ENCODE assay signal across 14 cellular contexts in the genomic region with DNA sequence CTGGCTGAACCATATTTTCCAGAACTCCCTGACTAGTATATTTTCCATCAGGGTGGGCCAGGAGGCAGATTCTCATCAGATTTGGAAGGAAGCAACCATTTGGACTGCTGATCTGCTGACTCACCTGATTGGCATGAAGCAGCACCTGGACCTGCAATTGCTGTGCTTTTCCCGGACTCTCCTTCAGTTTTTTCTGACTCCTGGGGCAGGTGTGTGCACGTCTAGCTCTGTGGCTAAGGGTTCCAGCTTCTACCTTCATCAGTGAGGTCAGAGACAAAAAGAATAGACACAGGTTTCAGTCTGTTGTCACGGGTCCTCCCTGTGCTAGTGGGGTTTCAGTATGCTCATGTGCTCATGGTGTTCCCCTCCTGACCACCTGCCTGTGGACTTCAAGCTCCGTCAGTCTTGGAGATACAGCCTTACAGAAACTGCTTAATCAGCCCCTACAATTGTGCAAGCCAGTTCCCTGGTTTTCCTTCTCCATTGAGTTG. TPM values are rescaled to one million over a fixed set of nuclear protein-coding genes. Genes with fewer than 3 reads are reported as not detected.
DNase-seq lines count a peak whose midpoint lies in the region; ATAC-seq and TF ChIP-seq lines count a peak whose summit lies in the region.
"Had no signal": no experiment of that assay in that cellular context is flagged by ENCODE, and none has a peak within 500 bp of the region (broad histone marks: within the 10 kb centered on the region; RNA-seq: fewer than 3 reads in every experiment).

No MANE protein-coding gene starts in this region.

- H3K27me3 ChIP-seq in Karpas-422 (ENCODE audit: low read length) (no peaks in the 10 kb centered on the region), stomach (no peaks in the 10 kb centered on the region)
- H3K27me3 ChIP-seq: spleen had no signal

- H3K9me3 ChIP-seq in Karpas-422 (ENCODE audit: low read length) (no peaks in the 10 kb centered on the region), stomach (no peaks in the 10 kb centered on the region)
- H3K9me3 ChIP-seq: spleen had no signal

- TF ChIP-seq EP300 in stomach (IDR thresholded peaks at IDR 0.05): no peak

- TF ChIP-seq CTCF in GM20000 (IDR thresholded peaks at IDR 0.05; ENCODE audit: extremely low read depth, missing control alignments) (no peak), stomach (IDR thresholded peaks at IDR 0.05) (no peak)

- H3K79me2 ChIP-seq in Karpas-422 (ENCODE audit: low read length): peaks cover 6% of the 10 kb centered on the region; the same call in 1 of the 2 replicates

- H3K4me2 ChIP-seq in Karpas-422 (ENCODE audit: low read depth, low read length, poor library complexity, severe bottlenecking): no peak overlapping the region

- peak overlapping the region; percentile 94 for H3K27ac ChIP-seq in Karpas-422 (ENCODE audit: low read length)
- H3K27ac ChIP-seq in epithelial cell of prostate: peak overlapping the region; percentile 87
- peak overlapping the region in 2 of 5 donors; percentile 16 to 52 for H3K27ac ChIP-seq in stomach

- H3K9ac ChIP-seq in Karpas-422 (ENCODE audit: low read length): no peak overlapping the region

- no peak overlapping the region for H2AFZ ChIP-seq in Karpas-422 (ENCODE audit: low read length)

- H3K4me1 ChIP-seq in Karpas-422 (ENCODE audit: low read length) (peaks cover 61% of the 10 kb centered on the region), stomach (peaks cover 20 to 45% (median 34%) of the 10 kb centered on the region in 4 donors)

- H3K4me3 ChIP-seq in Karpas-422 (ENCODE audit: low read length) (no peak overlapping the region), stomach (no peak overlapping the region)
- H3K4me3 ChIP-seq: spleen had no signal

- 46 to 58% (median 53%) methylated on average over 4 of the region's 4 CpGs for WGBS in stomach, 5 donors

- ATAC-seq in HG02588 (IDR thresholded peaks at IDR 0.05; ENCODE audit: unreplicated experiment): no peak

- no peaks in the 10 kb centered on the region for H3K9me2 ChIP-seq in Karpas-422 (replicated peaks; ENCODE audit: insufficient read depth, low read length)

- DNase-seq in AG20443 (ENCODE audit: low spot score): peak; percentile 1
- DNase-seq in GM20000 (ENCODE audit: low spot score): peak; percentile 72
- DNase-seq in Karpas-422: no peak
- DNase-seq in epithelial cell of prostate (ENCODE audit: low read depth, low spot score): peak; percentile 96
- DNase-seq in stomach: no peak
- no peak for DNase-seq in HK-2 (ENCODE audit: unreplicated experiment)
- DNase-seq in 8988T: no peak
- DNase-seq: activated T-cell treated with anti-CD3 and anti-CD28 coated beads for 4 hours; central memory CD4-positive, alpha-beta T cell; GOT3; NCI-H2227 treated with DMSO at 0.1 percent for 48 hours; spleen; stimulated activated naive CD4-positive, alpha-beta T cell had no signal

- intact Hi-C loops in stomach (cut with DNase I; ENCODE audit: low total_unique reads): no loop called here

- peaks cover 5% of the 10 kb centered on the region; the same call in 1 of the 2 replicates for H3K36me3 ChIP-seq in Karpas-422 (ENCODE audit: insufficient read depth, low read length)
- no peaks in the 10 kb centered on the region for H3K36me3 ChIP-seq in stomach

- TF ChIP-seq POLR2A in stomach (IDR thresholded peaks at IDR 0.05): no peak

- H4K20me1 ChIP-seq in Karpas-422 (ENCODE audit: insufficient read depth, low read depth, low read length): no peaks in the 10 kb centered on the region

RNA-seq across cellular contexts. Expression of a gene that starts 31.5 kb away (rescaled TPM):
- total RNA-seq in Karpas-422 (2014; rRNA removed; shearing (Covaris generic); ENCODE audit: low replicate concordance): 169 and 275 TPM in 2 replicates
- 10 to 100 TPM; 19.1 to 80.5 (median 26.8) TPM for total RNA-seq in stomach
- 10 to 100 TPM; 16.4 to 37.4 (median 22.5) TPM for polyA plus RNA-seq in stomach

Comparison
In these comparisons a context has a peak if more than half of its experiments do, and no peak if none do; other contexts are left out.
1. DNase-seq: peak in AG20443 (single experiment), GM20000 (single experiment) and epithelial cell of prostate (single experiment); none in Karpas-422 (single experiment), stomach (single experiment), HK-2 (single experiment) and 8988T (single experiment).